Comparison of ENCODE assay signal across 10 cellular contexts in genomic region chr7:45027774-45028114, GRCh38. TPM values are rescaled to one million over a fixed set of nuclear protein-coding genes. Genes with fewer than 3 reads are reported as not detected.
DNase-seq lines count a peak whose midpoint lies in the region; ATAC-seq and TF ChIP-seq lines count a peak whose summit lies in the region.
"Had no signal": no experiment of that assay in that cellular context is flagged by ENCODE, and none has a peak within 500 bp of the region (broad histone marks: within the 10 kb centered on the region; RNA-seq: fewer than 3 reads in every experiment).

No MANE protein-coding gene starts in this region.

- ATAC-seq in GM18511 (IDR thresholded peaks at IDR 0.05; ENCODE audit: unreplicated experiment) (peak; percentile 10), HG03039 (IDR thresholded peaks at IDR 0.05; ENCODE audit: unreplicated experiment) (peak; percentile 3), HG02588 (IDR thresholded peaks at IDR 0.05; ENCODE audit: unreplicated experiment) (no peak)
- no peak for ATAC-seq in activated CD4-positive, CD25-positive, alpha-beta regulatory T cell treated with anti-CD3 and anti-CD28 coated beads, Interleukin-2, amount 50 U/mL, for 24 hours

- TF ChIP-seq CTCF in prostate gland (IDR thresholded peaks at IDR 0.05) (no peak), dorsolateral prefrontal cortex (IDR thresholded peaks at IDR 0.05 in 54 of 56, conservative IDR thresholded peaks at IDR 0.05 in 2 of 56; ENCODE audit: low read depth in 1 of 56, partially characterized antibody in 56 of 56) (no peak)

- peak overlapping the region; percentile 88 for H3K4me3 Mint-ChIP-seq in activated naive CD8-positive, alpha-beta T cell

- intact Hi-C loops in prostate gland (cut with DNase I) = no loop called here
- intact Hi-C loops in dorsolateral prefrontal cortex (cut with DNase I) = no loop called here

- H3K4me3 ChIP-seq in prostate gland (peak overlapping the region; percentile 6 to 7), dorsolateral prefrontal cortex (peak overlapping the region in 15 of 59 donors; percentile 1 to 40 (median 14))

- no peaks in the 10 kb centered on the region for H3K4me1 ChIP-seq in prostate gland (replicated peaks)

- H3K9me3 Mint-ChIP-seq in activated naive CD8-positive, alpha-beta T cell (ENCODE audit: low read depth) = no peaks in the 10 kb centered on the region

- H3K27ac Mint-ChIP-seq in activated naive CD8-positive, alpha-beta T cell = peak overlapping the region; percentile 91

- no peak overlapping the region for H3K27ac ChIP-seq in prostate gland
- no peak overlapping the region for H3K27ac ChIP-seq in dorsolateral prefrontal cortex

- H3K4me1 Mint-ChIP-seq in activated naive CD8-positive, alpha-beta T cell (ENCODE audit: low read depth) = peaks cover 80% of the 10 kb centered on the region

- no peak for TF ChIP-seq POLR2A in prostate gland (IDR thresholded peaks at IDR 0.05)

- no peaks in the 10 kb centered on the region for H3K36me3 ChIP-seq in prostate gland

- WGBS in prostate gland = 83% methylated on average over 4 of the region's 4 CpGs

- H3K9me3 ChIP-seq in prostate gland = no peaks in the 10 kb centered on the region

- H3K27me3 ChIP-seq in prostate gland (replicated peaks; ENCODE audit: insufficient read depth) = no peaks in the 10 kb centered on the region
- no peaks in the 10 kb centered on the region for H3K27me3 ChIP-seq in dorsolateral prefrontal cortex

- no peaks in the 10 kb centered on the region for H3K27me3 Mint-ChIP-seq in activated naive CD8-positive, alpha-beta T cell

- DNase-seq in prostate gland (ENCODE audit: low spot score) (no peak), dorsolateral prefrontal cortex (no peak), RKO (ENCODE audit: low spot score) (no peak)

- H3K36me3 Mint-ChIP-seq in activated naive CD8-positive, alpha-beta T cell = peaks cover 6% of the 10 kb centered on the region

RNA-seq across cellular contexts. Expression of gene CCM2, which starts 27.7 kb away (rescaled TPM):
- total RNA-seq in prostate gland = 10 to 100 TPM; 30.0 to 83.6 TPM
- 100 to 1,000 TPM in 2 of 120 experiments, 10 to 100 TPM in 118; 53.3 to 108 (median 80.9) TPM for total RNA-seq in dorsolateral prefrontal cortex

RNA-seq across cellular contexts. Expression of gene MYO1G, which starts 48.9 kb away (rescaled TPM):
- total RNA-seq in prostate gland (1 to 10 TPM; 1.9 to 2.7 TPM), dorsolateral prefrontal cortex (1 to 10 TPM in 71 of 120 experiments, under 1 TPM in 49; 0.17 to 9.5 (median 1.2) TPM)
- total RNA-seq: glomerular endothelial cell, renal cortical epithelial cell had no signal

Comparison
In these comparisons a context has a peak if more than half of its experiments do, and no peak if none do; other contexts are left out.
1. ATAC-seq: peak in GM18511 (single experiment) and HG03039 (single experiment); none in activated CD4-positive, CD25-positive, alpha-beta regulatory T cell treated with anti-CD3 and anti-CD28 coated beads, Interleukin-2, amount 50 U/mL, for 24 hours (0 of 2) and HG02588 (single experiment).